22 cellular contexts compared by ENCODE assay signal in genomic region chr20:38202982-38203293, GRCh38. TPM values are rescaled to one million over a fixed set of nuclear protein-coding genes. Genes with fewer than 3 reads are reported as not detected.
DNase-seq lines count a peak whose midpoint lies in the region; TF ChIP-seq lines count a peak whose summit lies in the region.
"Had no signal": no experiment of that assay in that cellular context is flagged by ENCODE, and none has a peak within 500 bp of the region (broad histone marks: within the 10 kb centered on the region; RNA-seq: fewer than 3 reads in every experiment).

No MANE protein-coding gene starts in this region.

- 89 to 97% methylated on average over 6 to 8 of the region's 8 CpGs for WGBS in endodermal cell (ENCODE audit: insufficient coverage in 1 of 2, insufficient read length in 1 of 2), 2 experiments
- WGBS in sigmoid colon, 2 donors: 82 to 87% methylated on average over 8 of the region's 8 CpGs
- 92% methylated on average over 8 of the region's 8 CpGs for WGBS in SK-N-SH (ENCODE audit: low lambda C conversion rate)

- H3F3A ChIP-seq in SK-N-SH (replicated peaks; ENCODE audit: insufficient read depth): peaks cover 4% of the 10 kb centered on the region

- TF ChIP-seq POLR2A in sigmoid colon (IDR thresholded peaks at IDR 0.05): no peak

- no peak overlapping the region for H3K27ac ChIP-seq in endodermal cell (ENCODE audit: low read depth, low read length)
- no peak overlapping the region for H3K27ac ChIP-seq in sigmoid colon
- H3K27ac ChIP-seq in SK-N-SH (ENCODE audit: low read depth in 2 of 2, low read length in 1 of 2): no peak overlapping the region
- H3K27ac ChIP-seq: 22Rv1 had no signal

- TF ChIP-seq EP300 in sigmoid colon (IDR thresholded peaks at IDR 0.05) (no peak), SK-N-SH (IDR thresholded peaks at IDR 0.05; ENCODE audit: borderline replicate concordance in 1 of 2, low read depth in 1 of 2, low read length in 1 of 2) (no peak)

- CTCF ChIA-PET in activated CD4-positive, alpha-beta memory T cell treated with anti-CD3 and anti-CD28 coated beads, Interleukin-2, amount 10 ng/mL, durations not matched to agents 7 days and 5 days (lab: Charles Lee): no interaction called here
- CTCF ChIA-PET in SK-N-SH (lab: Yijun Ruan, JAX): interaction anchor here (0.9 to 16.4 kb wide), 2 partner anchors 19 to 35 kb away, joined by 3 to 148 read pairs; no protein-coding TSS in a partner anchor

- TF ChIP-seq CTCF in endodermal cell (conservative IDR thresholded peaks at IDR 0.05) (no peak), sigmoid colon (IDR thresholded peaks at IDR 0.05) (no peak), SK-N-SH (IDR thresholded peaks at IDR 0.05) (no peak)

- H3K9ac ChIP-seq in endodermal cell (ENCODE audit: extremely low read depth, low read length, poor library complexity, severe bottlenecking): no peak overlapping the region
- H3K9ac ChIP-seq in SK-N-SH: no peak overlapping the region

- intact Hi-C loops in sigmoid colon (cut with DNase I): no loop called here

- DNase-seq in activated T-cell treated with anti-CD3 and anti-CD28 coated beads, Interleukin-2, amount 50 U/mL, for 24 hours: peak; percentile 7
- no peak for DNase-seq in activated T-cell treated with anti-CD3 and anti-CD28 coated beads for 4 hours
- DNase-seq in RPMI7951 (ENCODE audit: low read depth): peak; percentile 65
- DNase-seq in endodermal cell: peak; percentile 34
- peak; percentile 15 for DNase-seq in sigmoid colon
- no peak for DNase-seq in activated CD4-positive, alpha-beta memory T cell treated with anti-CD3 and anti-CD28 coated beads, Interleukin-2, amount 10 ng/mL, durations not matched to agents 7 days and 5 days
- no peak for DNase-seq in SK-N-SH
- no peak for DNase-seq in DMS 273 treated with DMSO at 0.1 percent for 48 hours (lab: John Stamatoyannopoulos, UW)
- DNase-seq: C1 segment of cervical spinal cord; Calu3; CD8-positive, alpha-beta memory T cell; DMS53; GDM1; MG63; NCI-H1417 treated with DMSO at 0.1 percent for 48 hours; NCI-H187; NCI-H446; RPMI8226; SHP77 treated with DMSO at 0.1 percent for 48 hours had no signal

- no peaks in the 10 kb centered on the region for H3K36me3 Mint-ChIP-seq in activated T-cell treated with anti-CD3 and anti-CD28 coated beads, Interleukin-2, amount 50 U/mL, for 24 hours (ENCODE audit: low read depth)
- H3K36me3 Mint-ChIP-seq in endodermal cell (ENCODE audit: low read depth): no peaks in the 10 kb centered on the region
- H3K36me3 Mint-ChIP-seq in activated CD4-positive, alpha-beta memory T cell treated with anti-CD3 and anti-CD28 coated beads, Interleukin-2, amount 10 ng/mL, durations not matched to agents 7 days and 5 days (ENCODE audit: low read depth): no peaks in the 10 kb centered on the region
- H3K36me3 Mint-ChIP-seq: CD8-positive, alpha-beta memory T cell had no signal

- no peak overlapping the region for H3K27ac Mint-ChIP-seq in activated T-cell treated with anti-CD3 and anti-CD28 coated beads, Interleukin-2, amount 50 U/mL, for 24 hours
- H3K27ac Mint-ChIP-seq in endodermal cell: no peak overlapping the region
- H3K27ac Mint-ChIP-seq in activated CD4-positive, alpha-beta memory T cell treated with anti-CD3 and anti-CD28 coated beads, Interleukin-2, amount 10 ng/mL, durations not matched to agents 7 days and 5 days: no peak overlapping the region
- H3K27ac Mint-ChIP-seq: CD8-positive, alpha-beta memory T cell; GM23338 had no signal

- no peaks in the 10 kb centered on the region for H3K9me2 ChIP-seq in SK-N-SH

- H3K4me1 ChIP-seq in endodermal cell (ENCODE audit: control insufficient read depth, insufficient read depth, low read length): no peaks in the 10 kb centered on the region
- H3K4me1 ChIP-seq in sigmoid colon: no peaks in the 10 kb centered on the region
- peaks cover 0 to 3% of the 10 kb centered on the region in 2 experiments; a peak in 1 of 4 replicates for H3K4me1 ChIP-seq in SK-N-SH (ENCODE audit: control insufficient read depth in 1 of 2, insufficient read depth in 2 of 2, low read depth in 1 of 2, low read length in 1 of 2)
- H3K4me1 ChIP-seq: HAP-1 had no signal

- H3K9me3 Mint-ChIP-seq in activated T-cell treated with anti-CD3 and anti-CD28 coated beads, Interleukin-2, amount 50 U/mL, for 24 hours: no peaks in the 10 kb centered on the region
- H3K9me3 Mint-ChIP-seq in endodermal cell: no peaks in the 10 kb centered on the region
- no peaks in the 10 kb centered on the region for H3K9me3 Mint-ChIP-seq in activated CD4-positive, alpha-beta memory T cell treated with anti-CD3 and anti-CD28 coated beads, Interleukin-2, amount 10 ng/mL, durations not matched to agents 7 days and 5 days
- H3K9me3 Mint-ChIP-seq: CD8-positive, alpha-beta memory T cell had no signal

- no peaks in the 10 kb centered on the region for H3K9me3 ChIP-seq in endodermal cell (ENCODE audit: control insufficient read depth, low read length)
- no peaks in the 10 kb centered on the region for H3K9me3 ChIP-seq in sigmoid colon
- no peaks in the 10 kb centered on the region for H3K9me3 ChIP-seq in SK-N-SH
- H3K9me3 ChIP-seq: HAP-1 had no signal

- no peaks in the 10 kb centered on the region for H4K20me1 ChIP-seq in SK-N-SH (ENCODE audit: insufficient read depth)

- H3K4me3 Mint-ChIP-seq in activated T-cell treated with anti-CD3 and anti-CD28 coated beads, Interleukin-2, amount 50 U/mL, for 24 hours: no peak overlapping the region
- no peak overlapping the region for H3K4me3 Mint-ChIP-seq in endodermal cell
- no peak overlapping the region for H3K4me3 Mint-ChIP-seq in activated CD4-positive, alpha-beta memory T cell treated with anti-CD3 and anti-CD28 coated beads, Interleukin-2, amount 10 ng/mL, durations not matched to agents 7 days and 5 days
- H3K4me3 Mint-ChIP-seq: CD8-positive, alpha-beta memory T cell; GM23338 had no signal

- H3K36me3 ChIP-seq in endodermal cell (ENCODE audit: control insufficient read depth, insufficient read depth, low read length) (no peaks in the 10 kb centered on the region), sigmoid colon (no peaks in the 10 kb centered on the region), SK-N-SH (replicated peaks in 1 of 2; ENCODE audit: control insufficient read depth in 1 of 2, insufficient read depth in 2 of 2, low read length in 1 of 2) (no peaks in the 10 kb centered on the region)
- H3K36me3 ChIP-seq: HAP-1, MG63 had no signal

- no peaks in the 10 kb centered on the region for H3K79me2 ChIP-seq in SK-N-SH (ENCODE audit: insufficient read depth)

- no peak overlapping the region for H2AFZ ChIP-seq in SK-N-SH (ENCODE audit: low read depth)
- H2AFZ ChIP-seq: GM23338 had no signal

- H3K4me3 ChIP-seq in endodermal cell (ENCODE audit: low read length) (no peak overlapping the region), sigmoid colon (no peak overlapping the region), SK-N-SH (ENCODE audit: low read depth in 2 of 2, low read length in 1 of 2) (no peak overlapping the region)
- H3K4me3 ChIP-seq: GM23338, HAP-1, MG63 had no signal

- no peak overlapping the region for H3K4me2 ChIP-seq in SK-N-SH
- H3K4me2 ChIP-seq: GM23338 had no signal

- TF ChIP-seq RAD21 in SK-N-SH (IDR thresholded peaks at IDR 0.05; ENCODE audit: low read length): no peak

- H3K27me3 ChIP-seq in endodermal cell (ENCODE audit: control insufficient read depth, insufficient read depth, low read length, poor library complexity, severe bottlenecking): peaks cover 6% of the 10 kb centered on the region
- H3K27me3 ChIP-seq in sigmoid colon: no peaks in the 10 kb centered on the region
- H3K27me3 ChIP-seq in SK-N-SH (ENCODE audit: insufficient read depth): no peaks in the 10 kb centered on the region
- H3K27me3 ChIP-seq: MG63 had no signal

- POLR2A ChIA-PET in activated CD4-positive, alpha-beta memory T cell treated with anti-CD3 and anti-CD28 coated beads, Interleukin-2, amount 10 ng/mL, durations not matched to agents 7 days and 5 days (lab: Charles Lee): interaction anchor here (0.6 kb wide), 1 partner anchor 17 kb away, joined by 3 read pairs; no protein-coding TSS in a partner anchor
- POLR2A ChIA-PET in SK-N-SH (lab: Yijun Ruan, JAX): no interaction called here

- H3K4me1 Mint-ChIP-seq in activated T-cell treated with anti-CD3 and anti-CD28 coated beads, Interleukin-2, amount 50 U/mL, for 24 hours (ENCODE audit: low read depth): no peaks in the 10 kb centered on the region
- peaks cover 6% of the 10 kb centered on the region for H3K4me1 Mint-ChIP-seq in endodermal cell
- H3K4me1 Mint-ChIP-seq in activated CD4-positive, alpha-beta memory T cell treated with anti-CD3 and anti-CD28 coated beads, Interleukin-2, amount 10 ng/mL, durations not matched to agents 7 days and 5 days: no peaks in the 10 kb centered on the region
- H3K4me1 Mint-ChIP-seq: CD8-positive, alpha-beta memory T cell had no signal

- H3K27me3 Mint-ChIP-seq in activated T-cell treated with anti-CD3 and anti-CD28 coated beads, Interleukin-2, amount 50 U/mL, for 24 hours: peaks cover 8% of the 10 kb centered on the region
- peaks cover 4% of the 10 kb centered on the region for H3K27me3 Mint-ChIP-seq in endodermal cell (ENCODE audit: insufficient read depth)
- peaks cover 20% of the 10 kb centered on the region for H3K27me3 Mint-ChIP-seq in activated CD4-positive, alpha-beta memory T cell treated with anti-CD3 and anti-CD28 coated beads, Interleukin-2, amount 10 ng/mL, durations not matched to agents 7 days and 5 days

TF ChIP-seq in SK-N-SH, 30 proteins besides CTCF, POLR2A, EP300 and RAD21 (continues in another document):
- no peak for TF ChIP-seq FOXJ3 (CRISPR knock-in tag; IDR thresholded peaks at IDR 0.05)

RNA-seq across cellular contexts. Expression of gene TGM2, which starts 37.9 kb away (rescaled TPM):
- total RNA-seq in RPMI7951 (2014; rRNA removed; shearing (Covaris generic)): 650 and 793 TPM in 2 replicates
- total RNA-seq in endodermal cell: under 1 TPM; 0.27 to 0.37 TPM
- polyA plus RNA-seq in endodermal cell (2013, experiment 1 of 2): 3.4 TPM
- polyA plus RNA-seq in endodermal cell (2013, experiment 2 of 2): 2.1 TPM
- total RNA-seq in sigmoid colon: 100 to 1,000 TPM in 2 of 4 donors, 10 to 100 TPM in 2; 14.8 to 104 (median 60.7) TPM
- polyA plus RNA-seq in sigmoid colon: 10 to 100 TPM in 1 of 3 donors, 1 to 10 TPM in 2; 6.5 to 71.1 (median 7.2) TPM
- under 1 TPM; 0.33 to 0.38 TPM for total RNA-seq in activated CD4-positive, alpha-beta memory T cell treated with anti-CD3 and anti-CD28 coated beads, Interleukin-2, amount 10 ng/mL, durations not matched to agents 7 days and 5 days
- polyA plus RNA-seq in SK-N-SH (2012; rRNA removed): 548 and 676 TPM in 2 replicates
- 278 and 460 TPM in 2 replicates for polyA plus RNA-seq in SK-N-SH (2012; cell fraction: cytosol; rRNA removed)
- 675 and 717 TPM in 2 replicates for polyA plus RNA-seq in SK-N-SH (2012; cell fraction: nucleus; rRNA removed)
- total RNA-seq: CD8-positive, alpha-beta memory T cell had no signal
- polyA plus RNA-seq: CD8-positive, alpha-beta memory T cell had no signal

RNA-seq across cellular contexts. Expression of gene KIAA1755, which starts 57.6 kb away (rescaled TPM):
- total RNA-seq in RPMI7951 (2014; rRNA removed; shearing (Covaris generic)): 0.59 and 1.1 TPM in 2 replicates
- total RNA-seq in endodermal cell (not detected), sigmoid colon (10 to 100 TPM in 3 of 4 donors, 1 to 10 TPM in 1; 9.2 to 39.1 (median 17.1) TPM)
- 21.8 TPM for polyA plus RNA-seq in endodermal cell (2013, experiment 1 of 2)
- 25.4 TPM for polyA plus RNA-seq in endodermal cell (2013, experiment 2 of 2)
- polyA plus RNA-seq in sigmoid colon (1 to 10 TPM in 2 of 3 donors, not detected in 1; 1.2 to 6.4 TPM), SK-N-SH (2012; rRNA removed) (0.44 and 0.54 TPM in 2 replicates)
- total RNA-seq in activated CD4-positive, alpha-beta memory T cell treated with anti-CD3 and anti-CD28 coated beads, Interleukin-2, amount 10 ng/mL, durations not matched to agents 7 days and 5 days: not detected
- 0.26 and 0.41 TPM in 2 replicates for polyA plus RNA-seq in SK-N-SH (2012; cell fraction: cytosol; rRNA removed)
- polyA plus RNA-seq in SK-N-SH (2012; cell fraction: nucleus; rRNA removed): 1.5 TPM in 2 replicates
- total RNA-seq: Calu3; CD8-positive, alpha-beta memory T cell had no signal
- polyA plus RNA-seq: CD8-positive, alpha-beta memory T cell; GM23338 had no signal

Comparison
In these comparisons a context has a peak if more than half of its experiments do, and no peak if none do; other contexts are left out.
1. DNase-seq: peak in activated T-cell treated with anti-CD3 and anti-CD28 coated beads, Interleukin-2, amount 50 U/mL, for 24 hours (single experiment), RPMI7951 (single experiment), endodermal cell (single experiment) and sigmoid colon (single experiment); none in activated T-cell treated with anti-CD3 and anti-CD28 coated beads for 4 hours (single experiment), activated CD4-positive, alpha-beta memory T cell treated with anti-CD3 and anti-CD28 coated beads, Interleukin-2, amount 10 ng/mL, durations not matched to agents 7 days and 5 days (single experiment), SK-N-SH (single experiment) and DMS 273 treated with DMSO at 0.1 percent for 48 hours (single experiment).
2. RNA of gene TGM2, which starts 37.9 kb away (total RNA-seq): 650 to 793 TPM in RPMI7951 and 14.8 to 104 TPM in sigmoid colon; 0.33 to 0.38 TPM in activated CD4-positive, alpha-beta memory T cell treated with anti-CD3 and anti-CD28 coated beads, Interleukin-2, amount 10 ng/mL, durations not matched to agents 7 days and 5 days and 0.27 to 0.37 TPM in endodermal cell; every median in the first group is over 10 times any median in the second.